1 cellular context compared by ENCODE assay signal in the genomic region with DNA sequence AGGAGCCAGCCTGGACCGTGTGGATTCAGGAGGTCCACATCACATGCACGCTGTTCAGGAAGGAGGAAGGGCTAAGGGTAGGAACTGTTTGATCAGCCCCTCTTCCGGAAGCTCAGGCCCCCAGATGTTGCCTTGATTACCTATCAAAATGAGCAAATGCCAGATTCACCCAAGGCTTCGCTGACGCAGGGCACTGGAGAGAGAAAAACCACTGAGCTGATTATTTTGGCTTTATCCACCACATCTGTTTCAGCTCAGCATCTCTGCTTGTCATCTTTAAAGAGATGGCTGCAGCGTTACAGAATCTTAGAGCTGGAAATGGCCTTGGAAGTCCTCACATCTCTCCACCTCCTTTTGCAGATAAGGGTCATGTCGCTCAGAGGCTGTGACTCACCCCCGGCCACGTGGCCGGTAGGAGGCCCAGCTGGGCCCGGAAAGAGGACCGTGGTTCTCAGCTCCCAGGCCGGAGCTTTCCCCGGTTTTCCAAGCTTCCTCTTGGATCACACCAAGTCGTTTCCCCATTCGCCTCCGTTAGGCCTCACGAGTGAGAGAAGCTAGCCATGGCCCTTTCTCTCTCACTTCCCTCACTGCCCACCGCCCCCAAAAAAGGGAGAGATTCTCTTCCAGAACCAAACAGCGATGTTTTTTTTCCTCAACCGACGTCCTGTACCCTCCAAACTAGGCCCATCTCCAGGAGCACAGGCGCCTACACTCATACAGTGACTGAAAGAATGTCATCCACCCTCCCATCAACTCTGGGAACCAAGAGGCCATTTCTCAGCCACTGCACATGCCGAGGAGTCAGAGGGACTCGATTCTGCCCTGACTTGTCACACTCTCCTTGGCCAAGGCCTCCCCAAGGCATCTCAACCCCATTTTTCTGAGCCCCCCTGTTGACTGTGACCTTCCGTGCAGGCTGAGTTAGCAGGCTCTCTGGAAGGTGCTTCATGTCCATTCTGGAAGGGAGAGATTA.
TF ChIP-seq lines count a peak whose summit lies in the region.

No MANE protein-coding gene starts in this region.

TF ChIP-seq in K562, 482 proteins besides CTCF, POLR2A, EP300 and RAD21 (continued from another document and continues in another):
- TF ChIP-seq, protein P1, sequence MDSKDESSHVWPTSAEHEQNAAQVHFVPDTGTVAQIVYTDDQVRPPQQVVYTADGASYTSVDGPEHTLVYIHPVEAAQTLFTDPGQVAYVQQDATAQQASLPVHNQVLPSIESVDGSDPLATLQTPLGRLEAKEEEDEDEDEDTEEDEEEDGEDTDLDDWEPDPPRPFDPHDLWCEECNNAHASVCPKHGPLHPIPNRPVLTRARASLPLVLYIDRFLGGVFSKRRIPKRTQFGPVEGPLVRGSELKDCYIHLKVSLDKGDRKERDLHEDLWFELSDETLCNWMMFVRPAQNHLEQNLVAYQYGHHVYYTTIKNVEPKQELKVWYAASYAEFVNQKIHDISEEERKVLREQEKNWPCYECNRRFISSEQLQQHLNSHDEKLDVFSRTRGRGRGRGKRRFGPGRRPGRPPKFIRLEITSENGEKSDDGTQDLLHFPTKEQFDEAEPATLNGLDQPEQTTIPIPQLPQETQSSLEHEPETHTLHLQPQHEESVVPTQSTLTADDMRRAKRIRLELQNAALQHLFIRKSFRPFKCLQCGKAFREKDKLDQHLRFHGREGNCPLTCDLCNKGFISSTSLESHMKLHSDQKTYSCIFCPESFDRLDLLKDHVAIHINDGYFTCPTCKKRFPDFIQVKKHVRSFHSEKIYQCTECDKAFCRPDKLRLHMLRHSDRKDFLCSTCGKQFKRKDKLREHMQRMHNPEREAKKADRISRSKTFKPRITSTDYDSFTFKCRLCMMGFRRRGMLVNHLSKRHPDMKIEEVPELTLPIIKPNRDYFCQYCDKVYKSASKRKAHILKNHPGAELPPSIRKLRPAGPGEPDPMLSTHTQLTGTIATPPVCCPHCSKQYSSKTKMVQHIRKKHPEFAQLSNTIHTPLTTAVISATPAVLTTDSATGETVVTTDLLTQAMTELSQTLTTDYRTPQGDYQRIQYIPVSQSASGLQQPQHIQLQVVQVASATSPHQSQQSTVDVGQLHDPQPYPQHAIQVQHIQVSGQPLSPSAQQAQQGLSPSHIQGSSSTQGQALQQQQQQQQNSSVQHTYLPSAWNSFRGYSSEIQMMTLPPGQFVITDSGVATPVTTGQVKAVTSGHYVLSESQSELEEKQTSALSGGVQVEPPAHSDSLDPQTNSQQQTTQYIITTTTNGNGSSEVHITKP (IDR thresholded peaks at IDR 0.05; ENCODE audit: partially characterized antibody): no peak
- TF ChIP-seq MAFF (IDR thresholded peaks at IDR 0.05; ENCODE audit: low read length) (no peak), SIN3A (IDR thresholded peaks at IDR 0.05; ENCODE audit: borderline replicate concordance in 2 of 2, control insufficient read depth in 1 of 2, low read depth in 2 of 2, low read length in 2 of 2) (no peak), GTF2A2 (tag; IDR thresholded peaks at IDR 0.05) (0 out of 2 replicates have a peak, but pooled peaks have one; percentile 15), XRCC5 (IDR thresholded peaks at IDR 0.05; ENCODE audit: low read depth, low read length) (no peak), HCFC1 (IDR thresholded peaks at IDR 0.05; ENCODE audit: low read depth, low read length) (no peak), CREBBP (IDR thresholded peaks at IDR 0.05; ENCODE audit: low read depth, low read length) (no peak), COPS2 (conservative IDR thresholded peaks at IDR 0.05) (no peak), SMC3 (conservative IDR thresholded peaks at IDR 0.05; ENCODE audit: insufficient read depth, low read depth, low read length) (no peak), ILF3 (IDR thresholded peaks at IDR 0.05; ENCODE audit: borderline replicate concordance) (no peak), DPF2 (IDR thresholded peaks at IDR 0.05) (peak; percentile 82), SOX6 (IDR thresholded peaks at IDR 0.05) (peak; percentile 66; the same call in 1 of the 2 replicates), ZC3H4 (CRISPR knock-in tag; IDR thresholded peaks at IDR 0.05; ENCODE audit: borderline replicate concordance) (no peak), CBX8 (IDR thresholded peaks at IDR 0.05; ENCODE audit: borderline replicate concordance, extremely low read depth, low read depth, low read length, poor library complexity, severe bottlenecking) (no peak), ZNF830 (CRISPR knock-in tag; IDR thresholded peaks at IDR 0.05) (no peak), HIVEP1 (CRISPR knock-in tag; IDR thresholded peaks at IDR 0.05) (no peak), MEIS2 (IDR thresholded peaks at IDR 0.05; ENCODE audit: partially characterized antibody) (peak; percentile 75), ZNF695 (CRISPR knock-in tag; IDR thresholded peaks at IDR 0.05) (no peak), ZKSCAN8 (CRISPR knock-in tag; IDR thresholded peaks at IDR 0.05) (0 out of 2 replicates have a peak, but pooled peaks have one; percentile 26), GATA2 (CRISPR knock-in tag; IDR thresholded peaks at IDR 0.05) (peak; percentile 59), RAD51 (IDR thresholded peaks at IDR 0.05; ENCODE audit: borderline replicate concordance, low read depth) (peak; percentile 81), ZNF778 (CRISPR knock-in tag; IDR thresholded peaks at IDR 0.05) (no peak), TAF1 (IDR thresholded peaks at IDR 0.05; ENCODE audit: control insufficient read depth, extremely low read depth, insufficient read depth, low read length, severe bottlenecking) (peak; percentile 20), POLR2AphosphoS5 (IDR thresholded peaks at IDR 0.05; ENCODE audit: control insufficient read depth, insufficient read depth, low read depth, low read length) (no peak), ZSCAN29 (IDR thresholded peaks at IDR 0.05) (no peak), NFE2L1 (tag; IDR thresholded peaks at IDR 0.05; ENCODE audit: borderline replicate concordance, low read depth) (no peak), ZNF146 (CRISPR knock-in tag; IDR thresholded peaks at IDR 0.05; ENCODE audit: unreplicated experiment) (no peak), RBM17 (IDR thresholded peaks at IDR 0.05; ENCODE audit: borderline replicate concordance, low read depth, low read length) (no peak), ZNF41 (CRISPR knock-in tag; conservative IDR thresholded peaks at IDR 0.05) (no peak), NCOA2 (IDR thresholded peaks at IDR 0.05; ENCODE audit: partially characterized antibody in 2 of 2) (no peak), ZNF785 (CRISPR knock-in tag; IDR thresholded peaks at IDR 0.05) (no peak), ZBTB1 (CRISPR knock-in tag; IDR thresholded peaks at IDR 0.05; ENCODE audit: borderline replicate concordance, low read depth) (no peak), EZH2 (IDR thresholded peaks at IDR 0.05; ENCODE audit: borderline replicate concordance, low read depth, low read length) (no peak), KHSRP (IDR thresholded peaks at IDR 0.05) (no peak)
- TF ChIP-seq, protein P2, sequence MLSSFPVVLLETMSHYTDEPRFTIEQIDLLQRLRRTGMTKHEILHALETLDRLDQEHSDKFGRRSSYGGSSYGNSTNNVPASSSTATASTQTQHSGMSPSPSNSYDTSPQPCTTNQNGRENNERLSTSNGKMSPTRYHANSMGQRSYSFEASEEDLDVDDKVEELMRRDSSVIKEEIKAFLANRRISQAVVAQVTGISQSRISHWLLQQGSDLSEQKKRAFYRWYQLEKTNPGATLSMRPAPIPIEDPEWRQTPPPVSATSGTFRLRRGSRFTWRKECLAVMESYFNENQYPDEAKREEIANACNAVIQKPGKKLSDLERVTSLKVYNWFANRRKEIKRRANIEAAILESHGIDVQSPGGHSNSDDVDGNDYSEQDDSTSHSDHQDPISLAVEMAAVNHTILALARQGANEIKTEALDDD (IDR thresholded peaks at IDR 0.05): no peak
- TF ChIP-seq, protein P3, sequence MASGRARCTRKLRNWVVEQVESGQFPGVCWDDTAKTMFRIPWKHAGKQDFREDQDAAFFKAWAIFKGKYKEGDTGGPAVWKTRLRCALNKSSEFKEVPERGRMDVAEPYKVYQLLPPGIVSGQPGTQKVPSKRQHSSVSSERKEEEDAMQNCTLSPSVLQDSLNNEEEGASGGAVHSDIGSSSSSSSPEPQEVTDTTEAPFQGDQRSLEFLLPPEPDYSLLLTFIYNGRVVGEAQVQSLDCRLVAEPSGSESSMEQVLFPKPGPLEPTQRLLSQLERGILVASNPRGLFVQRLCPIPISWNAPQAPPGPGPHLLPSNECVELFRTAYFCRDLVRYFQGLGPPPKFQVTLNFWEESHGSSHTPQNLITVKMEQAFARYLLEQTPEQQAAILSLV (tag; IDR thresholded peaks at IDR 0.05): no peak
- TF ChIP-seq, protein P4, sequence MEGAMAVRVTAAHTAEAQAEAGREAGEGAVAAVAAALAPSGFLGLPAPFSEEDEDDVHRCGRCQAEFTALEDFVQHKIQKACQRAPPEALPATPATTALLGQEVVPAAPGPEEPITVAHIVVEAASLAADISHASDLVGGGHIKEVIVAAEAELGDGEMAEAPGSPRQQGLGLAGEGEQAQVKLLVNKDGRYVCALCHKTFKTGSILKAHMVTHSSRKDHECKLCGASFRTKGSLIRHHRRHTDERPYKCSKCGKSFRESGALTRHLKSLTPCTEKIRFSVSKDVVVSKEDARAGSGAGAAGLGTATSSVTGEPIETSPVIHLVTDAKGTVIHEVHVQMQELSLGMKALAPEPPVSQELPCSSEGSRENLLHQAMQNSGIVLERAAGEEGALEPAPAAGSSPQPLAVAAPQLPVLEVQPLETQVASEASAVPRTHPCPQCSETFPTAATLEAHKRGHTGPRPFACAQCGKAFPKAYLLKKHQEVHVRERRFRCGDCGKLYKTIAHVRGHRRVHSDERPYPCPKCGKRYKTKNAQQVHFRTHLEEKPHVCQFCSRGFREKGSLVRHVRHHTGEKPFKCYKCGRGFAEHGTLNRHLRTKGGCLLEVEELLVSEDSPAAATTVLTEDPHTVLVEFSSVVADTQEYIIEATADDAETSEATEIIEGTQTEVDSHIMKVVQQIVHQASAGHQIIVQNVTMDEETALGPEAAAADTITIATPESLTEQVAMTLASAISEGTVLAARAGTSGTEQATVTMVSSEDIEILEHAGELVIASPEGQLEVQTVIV (CRISPR knock-in tag; IDR thresholded peaks at IDR 0.05; ENCODE audit: borderline replicate concordance): no peak
- TF ChIP-seq, protein P5, sequence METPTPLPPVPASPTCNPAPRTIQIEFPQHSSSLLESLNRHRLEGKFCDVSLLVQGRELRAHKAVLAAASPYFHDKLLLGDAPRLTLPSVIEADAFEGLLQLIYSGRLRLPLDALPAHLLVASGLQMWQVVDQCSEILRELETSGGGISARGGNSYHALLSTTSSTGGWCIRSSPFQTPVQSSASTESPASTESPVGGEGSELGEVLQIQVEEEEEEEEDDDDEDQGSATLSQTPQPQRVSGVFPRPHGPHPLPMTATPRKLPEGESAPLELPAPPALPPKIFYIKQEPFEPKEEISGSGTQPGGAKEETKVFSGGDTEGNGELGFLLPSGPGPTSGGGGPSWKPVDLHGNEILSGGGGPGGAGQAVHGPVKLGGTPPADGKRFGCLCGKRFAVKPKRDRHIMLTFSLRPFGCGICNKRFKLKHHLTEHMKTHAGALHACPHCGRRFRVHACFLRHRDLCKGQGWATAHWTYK (CRISPR knock-in tag; IDR thresholded peaks at IDR 0.05): no peak
- TF ChIP-seq, protein P6, sequence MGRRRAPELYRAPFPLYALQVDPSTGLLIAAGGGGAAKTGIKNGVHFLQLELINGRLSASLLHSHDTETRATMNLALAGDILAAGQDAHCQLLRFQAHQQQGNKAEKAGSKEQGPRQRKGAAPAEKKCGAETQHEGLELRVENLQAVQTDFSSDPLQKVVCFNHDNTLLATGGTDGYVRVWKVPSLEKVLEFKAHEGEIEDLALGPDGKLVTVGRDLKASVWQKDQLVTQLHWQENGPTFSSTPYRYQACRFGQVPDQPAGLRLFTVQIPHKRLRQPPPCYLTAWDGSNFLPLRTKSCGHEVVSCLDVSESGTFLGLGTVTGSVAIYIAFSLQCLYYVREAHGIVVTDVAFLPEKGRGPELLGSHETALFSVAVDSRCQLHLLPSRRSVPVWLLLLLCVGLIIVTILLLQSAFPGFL (CRISPR knock-in tag; IDR thresholded peaks at IDR 0.05): no peak
- TF ChIP-seq, protein P7, sequence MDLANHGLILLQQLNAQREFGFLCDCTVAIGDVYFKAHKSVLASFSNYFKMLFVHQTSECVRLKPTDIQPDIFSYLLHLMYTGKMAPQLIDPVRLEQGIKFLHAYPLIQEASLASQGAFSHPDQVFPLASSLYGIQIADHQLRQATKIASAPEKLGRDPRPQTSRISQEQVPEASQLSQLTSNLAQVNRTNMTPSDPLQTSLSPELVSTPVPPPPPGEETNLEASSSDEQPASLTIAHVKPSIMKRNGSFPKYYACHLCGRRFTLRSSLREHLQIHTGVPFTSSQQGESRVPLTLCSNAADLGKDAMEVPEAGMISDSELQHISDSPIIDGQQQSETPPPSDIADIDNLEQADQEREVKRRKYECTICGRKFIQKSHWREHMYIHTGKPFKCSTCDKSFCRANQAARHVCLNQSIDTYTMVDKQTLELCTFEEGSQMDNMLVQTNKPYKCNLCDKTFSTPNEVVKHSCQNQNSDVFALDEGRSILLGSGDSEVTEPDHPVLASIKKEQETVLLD (IDR thresholded peaks at IDR 0.05): no peak
- TF ChIP-seq, protein P8, sequence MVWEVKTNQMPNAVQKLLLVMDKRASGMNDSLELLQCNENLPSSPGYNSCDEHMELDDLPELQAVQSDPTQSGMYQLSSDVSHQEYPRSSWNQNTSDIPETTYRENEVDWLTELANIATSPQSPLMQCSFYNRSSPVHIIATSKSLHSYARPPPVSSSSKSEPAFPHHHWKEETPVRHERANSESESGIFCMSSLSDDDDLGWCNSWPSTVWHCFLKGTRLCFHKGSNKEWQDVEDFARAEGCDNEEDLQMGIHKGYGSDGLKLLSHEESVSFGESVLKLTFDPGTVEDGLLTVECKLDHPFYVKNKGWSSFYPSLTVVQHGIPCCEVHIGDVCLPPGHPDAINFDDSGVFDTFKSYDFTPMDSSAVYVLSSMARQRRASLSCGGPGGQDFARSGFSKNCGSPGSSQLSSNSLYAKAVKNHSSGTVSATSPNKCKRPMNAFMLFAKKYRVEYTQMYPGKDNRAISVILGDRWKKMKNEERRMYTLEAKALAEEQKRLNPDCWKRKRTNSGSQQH (CRISPR knock-in tag; IDR thresholded peaks at IDR 0.05): no peak
- TF ChIP-seq, protein P9, sequence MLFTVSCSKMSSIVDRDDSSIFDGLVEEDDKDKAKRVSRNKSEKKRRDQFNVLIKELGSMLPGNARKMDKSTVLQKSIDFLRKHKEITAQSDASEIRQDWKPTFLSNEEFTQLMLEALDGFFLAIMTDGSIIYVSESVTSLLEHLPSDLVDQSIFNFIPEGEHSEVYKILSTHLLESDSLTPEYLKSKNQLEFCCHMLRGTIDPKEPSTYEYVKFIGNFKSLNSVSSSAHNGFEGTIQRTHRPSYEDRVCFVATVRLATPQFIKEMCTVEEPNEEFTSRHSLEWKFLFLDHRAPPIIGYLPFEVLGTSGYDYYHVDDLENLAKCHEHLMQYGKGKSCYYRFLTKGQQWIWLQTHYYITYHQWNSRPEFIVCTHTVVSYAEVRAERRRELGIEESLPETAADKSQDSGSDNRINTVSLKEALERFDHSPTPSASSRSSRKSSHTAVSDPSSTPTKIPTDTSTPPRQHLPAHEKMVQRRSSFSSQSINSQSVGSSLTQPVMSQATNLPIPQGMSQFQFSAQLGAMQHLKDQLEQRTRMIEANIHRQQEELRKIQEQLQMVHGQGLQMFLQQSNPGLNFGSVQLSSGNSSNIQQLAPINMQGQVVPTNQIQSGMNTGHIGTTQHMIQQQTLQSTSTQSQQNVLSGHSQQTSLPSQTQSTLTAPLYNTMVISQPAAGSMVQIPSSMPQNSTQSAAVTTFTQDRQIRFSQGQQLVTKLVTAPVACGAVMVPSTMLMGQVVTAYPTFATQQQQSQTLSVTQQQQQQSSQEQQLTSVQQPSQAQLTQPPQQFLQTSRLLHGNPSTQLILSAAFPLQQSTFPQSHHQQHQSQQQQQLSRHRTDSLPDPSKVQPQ (CRISPR knock-in tag; IDR thresholded peaks at IDR 0.05; ENCODE audit: borderline replicate concordance): no peak
